8 cellular contexts compared by ENCODE assay signal in genomic region chr2:72915076-72915906, GRCh38. TPM values are rescaled to one million over a fixed set of nuclear protein-coding genes. Genes with fewer than 3 reads are reported as not detected.
DNase-seq lines count a peak whose midpoint lies in the region; ATAC-seq and TF ChIP-seq lines count a peak whose summit lies in the region.

No MANE protein-coding gene starts in this region.

- H2AFZ ChIP-seq in OCI-LY1 (ENCODE audit: low read length): no peak overlapping the region
- H2AFZ ChIP-seq in Karpas-422 (ENCODE audit: low read length): no peak overlapping the region

- peak overlapping the region; percentile 39 for H3K4me3 ChIP-seq in GM12864 (ENCODE audit: low read depth, low read length)
- H3K4me3 ChIP-seq in OCI-LY1 (ENCODE audit: low read depth, low read length, poor library complexity, severe bottlenecking): peak overlapping the region; percentile 54
- peak overlapping the region; percentile 47 to 57 (median 49) for H3K4me3 ChIP-seq in esophagus muscularis mucosa
- peak overlapping the region; percentile 66 for H3K4me3 ChIP-seq in psoas muscle
- H3K4me3 ChIP-seq in Karpas-422 (ENCODE audit: low read length): no peak overlapping the region

- H3K4me1 ChIP-seq in OCI-LY1 (ENCODE audit: insufficient read depth, low read length, severe bottlenecking): peaks cover 18% of the 10 kb centered on the region
- peaks cover 46 to 57% (median 53%) of the 10 kb centered on the region in 4 donors for H3K4me1 ChIP-seq in esophagus muscularis mucosa
- peaks cover 36% of the 10 kb centered on the region for H3K4me1 ChIP-seq in psoas muscle
- H3K4me1 ChIP-seq in Karpas-422 (ENCODE audit: low read length): no peaks in the 10 kb centered on the region

- H3K27me3 ChIP-seq in OCI-LY1 (ENCODE audit: insufficient read depth, low read length) (peaks cover 3% of the 10 kb centered on the region; the same call in 1 of the 2 replicates), esophagus muscularis mucosa (peaks cover 25 to 100% (median 82%) of the 10 kb centered on the region in 4 donors), psoas muscle (ENCODE audit: insufficient read depth in 3 of 3, low read length in 2 of 3) (peaks cover 14 to 97% (median 67%) of the 10 kb centered on the region in 3 donors), Karpas-422 (ENCODE audit: low read length) (no peaks in the 10 kb centered on the region)

- ATAC-seq in psoas muscle: no peak
- ATAC-seq in HG03457 (IDR thresholded peaks at IDR 0.05; ENCODE audit: unreplicated experiment): no peak

- H3K4me2 ChIP-seq in OCI-LY1 (ENCODE audit: low read length) (peak overlapping the region; percentile 54; the same call in 1 of the 2 replicates), Karpas-422 (ENCODE audit: low read depth, low read length, poor library complexity, severe bottlenecking) (no peak overlapping the region)

- H3K27ac ChIP-seq in OCI-LY1 (ENCODE audit: low read depth, low read length, poor library complexity, severe bottlenecking): no peak overlapping the region
- no peak overlapping the region for H3K27ac ChIP-seq in esophagus muscularis mucosa (replicated peaks in 1 of 4)
- no peak overlapping the region for H3K27ac ChIP-seq in psoas muscle
- H3K27ac ChIP-seq in Karpas-422 (ENCODE audit: low read length): no peak overlapping the region

- no peaks in the 10 kb centered on the region for H3K79me2 ChIP-seq in OCI-LY1 (ENCODE audit: insufficient read depth, low read length)
- H3K79me2 ChIP-seq in Karpas-422 (ENCODE audit: low read length): no peaks in the 10 kb centered on the region

- WGBS in esophagus muscularis mucosa: 10% methylated on average over 25 of the region's 33 CpGs
- 5 to 9% (median 9%) methylated on average over 31 to 33 of the region's 33 CpGs for WGBS in psoas muscle, 3 donors

- H3K36me3 ChIP-seq in OCI-LY1 (ENCODE audit: insufficient read depth, low read length): no peaks in the 10 kb centered on the region
- H3K36me3 ChIP-seq in esophagus muscularis mucosa: no peaks in the 10 kb centered on the region
- H3K36me3 ChIP-seq in psoas muscle (ENCODE audit: insufficient read depth in 1 of 2, low read depth in 1 of 2): no peaks in the 10 kb centered on the region
- H3K36me3 ChIP-seq in Karpas-422 (ENCODE audit: insufficient read depth, low read length): no peaks in the 10 kb centered on the region

- TF ChIP-seq CTCF in GM12864 (IDR thresholded peaks at IDR 0.05; ENCODE audit: low read depth, low read length, missing control alignments): no peak
- no peak for TF ChIP-seq CTCF in OCI-LY1 (IDR thresholded peaks at IDR 0.05; ENCODE audit: low read length)
- TF ChIP-seq CTCF in esophagus muscularis mucosa (IDR thresholded peaks at IDR 0.05): no peak
- no peak for TF ChIP-seq CTCF in psoas muscle (IDR thresholded peaks at IDR 0.05)

- intact Hi-C loops in esophagus muscularis mucosa (cut with DNase I): no loop called here
- intact Hi-C loops in psoas muscle (cut with DNase I): no loop called here

- TF ChIP-seq POLR2A in esophagus muscularis mucosa (IDR thresholded peaks at IDR 0.05; ENCODE audit: low read depth): no peak

- DNase-seq in GM12864 (ENCODE audit: low read depth) (no peak), esophagus muscularis mucosa (ENCODE audit: extremely low spot score) (no peak), psoas muscle (no peak), KBM-7 (no peak), Karpas-422 (no peak), NCI-H1436 treated with DMSO at 0.1 percent for 48 hours (lab: John Stamatoyannopoulos, UW) (no peak)

- H4K20me1 ChIP-seq in OCI-LY1 (ENCODE audit: insufficient read depth, low read length): no peaks in the 10 kb centered on the region
- H4K20me1 ChIP-seq in Karpas-422 (ENCODE audit: insufficient read depth, low read depth, low read length): no peaks in the 10 kb centered on the region

- H3F3A ChIP-seq in OCI-LY1 (ENCODE audit: insufficient read depth, low read length): no peaks in the 10 kb centered on the region

- H3K9ac ChIP-seq in OCI-LY1 (ENCODE audit: low read length) (no peak overlapping the region), Karpas-422 (ENCODE audit: low read length) (no peak overlapping the region)

- in situ Hi-C loops in KBM-7 (cut with MboI; ENCODE audit: low pct_unique_long_range_greater_than_20kb, low sequenced_read_pairs): no loop called here

- H3K9me2 ChIP-seq in OCI-LY1 (ENCODE audit: low read depth, low read length) (no peaks in the 10 kb centered on the region), Karpas-422 (replicated peaks; ENCODE audit: insufficient read depth, low read length) (no peaks in the 10 kb centered on the region)

- TF ChIP-seq EP300 in esophagus muscularis mucosa (IDR thresholded peaks at IDR 0.05): no peak

- H3K9me3 ChIP-seq in OCI-LY1 (ENCODE audit: low read length) (no peaks in the 10 kb centered on the region), esophagus muscularis mucosa (no peaks in the 10 kb centered on the region), psoas muscle (no peaks in the 10 kb centered on the region), Karpas-422 (ENCODE audit: low read length) (no peaks in the 10 kb centered on the region)

RNA-seq across cellular contexts. Expression of gene EMX1, which starts 2.0 kb away (rescaled TPM):
- not detected for total RNA-seq in esophagus muscularis mucosa
- total RNA-seq in psoas muscle: not detected
- under 1 TPM in 1 of 3 donors, not detected in 2; 0.01 TPM for polyA plus RNA-seq in psoas muscle
- not detected in 2 replicates for total RNA-seq in Karpas-422 (2014; rRNA removed; shearing (Covaris generic); ENCODE audit: low replicate concordance)

RNA-seq across cellular contexts. Expression of gene SPR, which starts 28.1 kb away (rescaled TPM):
- total RNA-seq in esophagus muscularis mucosa (10 to 100 TPM; 30.3 to 57.0 (median 50.3) TPM), psoas muscle (10 to 100 TPM; 23.3 to 34.0 (median 29.1) TPM)
- polyA plus RNA-seq in psoas muscle: 10 to 100 TPM; 19.1 to 46.0 (median 39.1) TPM
- total RNA-seq in Karpas-422 (2014; rRNA removed; shearing (Covaris generic); ENCODE audit: low replicate concordance): 1.6 TPM in 1 of 2 replicates, not detected in the other
